In the genomic region with DNA sequence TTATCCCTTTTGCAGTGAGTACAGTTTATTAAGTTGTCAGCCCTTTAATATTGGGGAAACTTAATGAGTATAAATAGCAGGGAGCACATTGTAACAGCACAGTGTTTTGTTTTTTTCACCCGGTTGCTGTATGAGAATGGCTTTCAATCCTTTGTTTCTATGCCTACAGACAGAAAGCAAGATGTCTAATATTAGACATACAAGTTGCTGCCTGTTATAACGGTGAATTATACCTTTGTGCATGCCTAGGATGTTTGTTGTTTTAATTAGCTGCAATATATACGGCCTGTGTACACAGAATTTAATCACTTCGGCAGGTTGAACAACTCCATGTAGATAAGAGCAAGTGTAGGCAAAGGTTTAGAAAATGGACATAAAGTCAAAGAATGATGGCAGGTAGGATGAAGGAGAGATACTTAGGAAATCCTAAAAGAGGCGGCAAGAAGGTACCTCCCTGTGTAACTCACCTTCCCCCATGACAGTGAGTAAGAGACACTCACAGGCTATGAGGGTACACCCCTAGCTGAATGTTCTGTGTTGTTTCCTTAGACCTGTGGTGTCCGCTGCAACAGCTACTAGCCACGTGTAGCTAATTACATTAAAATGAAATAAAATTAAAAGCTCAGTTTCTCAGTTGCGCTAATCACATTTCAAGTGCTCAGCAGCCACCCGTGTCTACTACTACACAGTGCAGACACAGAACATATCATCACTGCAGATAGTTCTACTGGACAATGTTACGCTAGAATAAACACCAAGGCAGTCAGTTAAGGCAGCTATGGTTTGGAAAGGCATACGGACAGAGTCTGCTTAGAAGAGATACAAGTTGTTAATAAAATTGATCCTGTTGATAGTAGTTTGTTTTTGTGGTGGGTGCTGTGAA, we compare ENCODE assay signal across 11 cellular contexts. TPM values are rescaled to one million over a fixed set of nuclear protein-coding genes. Genes with fewer than 3 reads are reported as not detected.
A peak's percentile ranks its signal among the peaks of the same experiment; 100 is the strongest.
DNase-seq lines count a peak whose midpoint lies in the region; ATAC-seq and TF ChIP-seq lines count a peak whose summit lies in the region.
"Had no signal": no experiment of that assay in that cellular context is flagged by ENCODE, and none has a peak within 500 bp of the region (broad histone marks: within the 10 kb centered on the region; RNA-seq: fewer than 3 reads in every experiment).

No MANE protein-coding gene starts in this region.

- H3K27ac ChIP-seq in Panc1 (ENCODE audit: low read length) (0 out of 2 replicates have a peak overlapping the region, but pooled peaks have one; percentile 15), psoas muscle (peak overlapping the region; percentile 64)
- H3K27ac ChIP-seq: SK-N-MC had no signal

- ATAC-seq in Panc1 (peak; percentile 37), psoas muscle (no peak)

- H3K4me3 ChIP-seq in Panc1 (ENCODE audit: low read depth in 2 of 2, low read length in 2 of 2) (no peak overlapping the region), psoas muscle (no peak overlapping the region)
- H3K4me3 ChIP-seq: SK-N-MC had no signal

- H3K36me3 ChIP-seq in Panc1 (ENCODE audit: control insufficient read depth, insufficient read depth, low read length) = peaks cover 8% of the 10 kb centered on the region
- peaks cover 9 to 100% of the 10 kb centered on the region in 2 donors for H3K36me3 ChIP-seq in psoas muscle (ENCODE audit: insufficient read depth in 1 of 2, low read depth in 1 of 2)

- CTCF ChIA-PET in Panc1 (lab: Charles Lee) = interaction anchor here (0.7 kb wide), 1 partner anchor 36 kb away, joined by 3 read pairs; no protein-coding TSS in a partner anchor

- peak overlapping the region; percentile 49 for H3K4me3 Mint-ChIP-seq in endothelial cell (ENCODE audit: unreplicated experiment)
- H3K4me3 Mint-ChIP-seq: central memory CD8-positive, alpha-beta T cell had no signal

- H3K4me1 Mint-ChIP-seq in endothelial cell (ENCODE audit: unreplicated experiment) = no peaks in the 10 kb centered on the region

- H3K4me1 ChIP-seq in Panc1 (ENCODE audit: control insufficient read depth, insufficient read depth, low read length) (peaks cover 22% of the 10 kb centered on the region), psoas muscle (peaks cover 29% of the 10 kb centered on the region)

- POLR2A ChIA-PET in Panc1 (lab: Charles Lee) = interaction anchor here (0.9 kb wide), 1 partner anchor 11 kb away, joined by 4 read pairs; a partner anchor contains a TSS

- H3K27me3 ChIP-seq in Panc1 (ENCODE audit: control insufficient read depth, insufficient read depth, low read length) = no peaks in the 10 kb centered on the region
- no peaks in the 10 kb centered on the region for H3K27me3 ChIP-seq in psoas muscle (ENCODE audit: insufficient read depth in 3 of 3, low read length in 2 of 3)

- WGBS in psoas muscle, 3 donors = 72 to 76% (median 73%) methylated on average over 11 of the region's 11 CpGs

- in situ Hi-C loops in Panc1 (cut with HindIII; ENCODE audit: low pct_unique_long_range_greater_than_20kb, low sequenced_read_pairs) = no loop called here

- BruUV-seq in Panc1 (replicated peaks; lab: Mats Ljungman, UMichigan) = TSS peak; percentile 47

- H3K9me3 ChIP-seq in Panc1 (ENCODE audit: control insufficient read depth, insufficient read depth, low read depth, low read length) (no peaks in the 10 kb centered on the region), psoas muscle (no peaks in the 10 kb centered on the region)

- H3K27me3 Mint-ChIP-seq in endothelial cell (ENCODE audit: unreplicated experiment) = no peaks in the 10 kb centered on the region
- H3K27me3 Mint-ChIP-seq: central memory CD8-positive, alpha-beta T cell had no signal

- H3K27ac Mint-ChIP-seq in endothelial cell (ENCODE audit: unreplicated experiment) = no peak overlapping the region

- intact Hi-C loops in Panc1 (cut with micrococcal nuclease; ENCODE audit: unreplicated experiment) = no loop called here
- intact Hi-C loops in psoas muscle (cut with DNase I) = loop anchor here in 1 of 2 donors (5.0 kb wide), 1 partner anchor 38 kb away; a partner anchor contains a TSS
- intact Hi-C loops in posterior cingulate gyrus (cut with DNase I) = no loop called here

- H3K9me3 Mint-ChIP-seq in endothelial cell (ENCODE audit: unreplicated experiment) = no peaks in the 10 kb centered on the region
- H3K9me3 Mint-ChIP-seq: central memory CD8-positive, alpha-beta T cell had no signal

- peak; percentile 67 for DNase-seq in NCI-H1105 treated with DMSO at 0.1 percent for 48 hours (lab: John Stamatoyannopoulos, UW)
- DNase-seq in NCI-H1105 (lab: John Stamatoyannopoulos, UW) = no peak
- no peak for DNase-seq in Panc1 (ENCODE audit: low read depth, low spot score)
- no peak for DNase-seq in endothelial cell (ENCODE audit: low spot score)
- DNase-seq in psoas muscle = no peak
- DNase-seq in amniotic stem cell (lab: John Stamatoyannopoulos, UW) = no peak
- no peak for DNase-seq in posterior cingulate gyrus
- no peak for DNase-seq in cortex of kidney (lab: John Stamatoyannopoulos, UW)
- DNase-seq: NCI-H2171 treated with DMSO at 0.1 percent for 48 hours had no signal

- H3K36me3 Mint-ChIP-seq in endothelial cell (ENCODE audit: low read depth, unreplicated experiment) = peaks cover 35% of the 10 kb centered on the region

- no peak for TF ChIP-seq CTCF in Panc1 (IDR thresholded peaks at IDR 0.05)
- TF ChIP-seq CTCF in endothelial cell (IDR thresholded peaks at IDR 0.05; ENCODE audit: unreplicated experiment) = no peak
- TF ChIP-seq CTCF in psoas muscle (IDR thresholded peaks at IDR 0.05) = no peak

RNA-seq across cellular contexts. Expression of a gene that starts 10.9 kb away (rescaled TPM):
- 16.0 TPM for total RNA-seq in Panc1 (2021; ENCODE audit: unreplicated experiment)
- polyA plus RNA-seq in Panc1 (2012; ENCODE audit: insufficient read length) = 7.7 TPM
- total RNA-seq in endothelial cell (ENCODE audit: unreplicated experiment) = 20.0 TPM
- 10 to 100 TPM in 2 of 4 donors, 1 to 10 TPM in 2; 7.9 to 12.6 (median 9.9) TPM for total RNA-seq in psoas muscle
- 10 to 100 TPM in 1 of 3 donors, 1 to 10 TPM in 2; 5.8 to 16.3 (median 9.5) TPM for polyA plus RNA-seq in psoas muscle

RNA-seq across cellular contexts. Expression of a gene that starts 11.0 kb away (rescaled TPM):
- total RNA-seq in Panc1 (2021; ENCODE audit: unreplicated experiment) (33.1 TPM), endothelial cell (ENCODE audit: unreplicated experiment) (42.8 TPM), psoas muscle (10 to 100 TPM; 19.9 to 31.4 (median 26.6) TPM)
- polyA plus RNA-seq in Panc1 (2012; ENCODE audit: insufficient read length) = 37.1 TPM
- 10 to 100 TPM; 18.9 to 45.1 (median 20.4) TPM for polyA plus RNA-seq in psoas muscle

RNA-seq across cellular contexts. Expression of a gene that starts 35.5 kb away (rescaled TPM):
- 58.9 TPM for total RNA-seq in Panc1 (2021; ENCODE audit: unreplicated experiment)
- 34.4 TPM for polyA plus RNA-seq in Panc1 (2012; ENCODE audit: insufficient read length)
- 20.8 TPM for total RNA-seq in endothelial cell (ENCODE audit: unreplicated experiment)
- total RNA-seq in psoas muscle = 100 to 1,000 TPM in 1 of 4 donors, 10 to 100 TPM in 3; 25.6 to 217 (median 70.5) TPM
- polyA plus RNA-seq in psoas muscle = 10 to 100 TPM in 2 of 3 donors, 1 to 10 TPM in 1; 9.2 to 55.2 (median 36.4) TPM

RNA-seq across cellular contexts. Expression of a gene that starts 54.6 kb away (rescaled TPM):
- total RNA-seq in Panc1 (2021; ENCODE audit: unreplicated experiment) (14.3 TPM), endothelial cell (ENCODE audit: unreplicated experiment) (14.9 TPM), psoas muscle (10 to 100 TPM; 28.0 to 65.0 (median 31.0) TPM)
- 14.7 TPM for polyA plus RNA-seq in Panc1 (2012; ENCODE audit: insufficient read length)
- 10 to 100 TPM; 13.0 to 31.7 (median 22.6) TPM for polyA plus RNA-seq in psoas muscle
